ENCODE assay signal across 30 cellular contexts in genomic region chr3:115120597-115120996, GRCh38.
"Had no signal": no experiment of that assay in that cellular context is flagged by ENCODE, and none has a peak within 500 bp of the region (broad histone marks: within the 10 kb centered on the region; RNA-seq: fewer than 3 reads in every experiment).

No MANE protein-coding gene starts in this region.

- H3K27me3 Mint-ChIP-seq: naive thymus-derived CD4-positive, alpha-beta T cell; progenitor cell of endocrine pancreas; stimulated activated naive CD8-positive, alpha-beta T cell treated with anti-CD3 and anti-CD28 coated beads, Interleukin-15, amount 100 ng/mL, for 72 hours; type B pancreatic cell had no signal

- H3K36me3 ChIP-seq: neutrophil, right lobe of liver, sigmoid colon, suprapubic skin, tibial artery, transverse colon, upper lobe of right lung, uterus had no signal

- H3K27ac Mint-ChIP-seq: natural killer cell; nephron; progenitor cell of endocrine pancreas; stimulated activated effector memory CD8-positive, alpha-beta T cell treated with anti-CD3 and anti-CD28 coated beads, Interleukin-12 subunit alpha, Interleukin-12 subunit beta, amount 100 ng/mL, for 72 hours; stimulated activated naive CD8-positive, alpha-beta T cell treated with anti-CD3 and anti-CD28 coated beads, Interleukin-15, amount 100 ng/mL, for 72 hours; type B pancreatic cell had no signal

- ATAC-seq: naive thymus-derived CD4-positive, alpha-beta T cell; natural killer cell; psoas muscle; right cardiac atrium; right lobe of liver; stimulated activated effector memory CD8-positive, alpha-beta T cell treated with anti-CD3 and anti-CD28 coated beads, Interleukin-12 subunit alpha, Interleukin-12 subunit beta, amount 100 ng/mL, for 72 hours; stimulated activated naive CD8-positive, alpha-beta T cell treated with anti-CD3 and anti-CD28 coated beads, Interleukin-15, amount 100 ng/mL, for 72 hours; stimulated activated naive CD8-positive, alpha-beta T cell treated with anti-CD3 and anti-CD28 coated beads, Interleukin-15, Interleukin-2, amounts not matched to agents 100 U/mL and 50 U/mL, for 24 hours; upper lobe of right lung had no signal

- H3K27me3 ChIP-seq: neutrophil, right lobe of liver, sigmoid colon, suprapubic skin, testis, tibial artery, transverse colon, upper lobe of right lung, uterus had no signal

- H3K4me1 ChIP-seq: parathyroid adenoma, right lobe of liver, sigmoid colon, suprapubic skin, testis, upper lobe of right lung, uterus had no signal

- H3K4me3 Mint-ChIP-seq: natural killer cell; nephron; neural crest cell; stimulated activated effector memory CD8-positive, alpha-beta T cell treated with anti-CD3 and anti-CD28 coated beads, Interleukin-12 subunit alpha, Interleukin-12 subunit beta, amount 100 ng/mL, for 72 hours; stimulated activated naive CD8-positive, alpha-beta T cell treated with anti-CD3 and anti-CD28 coated beads, Interleukin-15, amount 100 ng/mL, for 72 hours; type B pancreatic cell had no signal

- H3K27ac ChIP-seq: neutrophil, parathyroid adenoma, psoas muscle, right lobe of liver, sigmoid colon, suprapubic skin, testis, tibial artery, transverse colon, upper lobe of right lung, uterus had no signal

- H3K36me3 Mint-ChIP-seq: natural killer cell; stimulated activated effector memory CD8-positive, alpha-beta T cell treated with anti-CD3 and anti-CD28 coated beads, Interleukin-12 subunit alpha, Interleukin-12 subunit beta, amount 100 ng/mL, for 72 hours; type B pancreatic cell had no signal

- H3K9me3 ChIP-seq: neutrophil, psoas muscle, right lobe of liver, sigmoid colon, suprapubic skin, testis, tibial artery, transverse colon, upper lobe of right lung, uterus had no signal

- H3K4me3 ChIP-seq: psoas muscle, right lobe of liver, sigmoid colon, suprapubic skin, testis, tibial artery, transverse colon, upper lobe of right lung, uterus had no signal

- H3K4me1 Mint-ChIP-seq: nephron, neural crest cell had no signal

- H3K9me3 Mint-ChIP-seq: natural killer cell; nephron; neural crest cell; stimulated activated effector memory CD8-positive, alpha-beta T cell treated with anti-CD3 and anti-CD28 coated beads, Interleukin-12 subunit alpha, Interleukin-12 subunit beta, amount 100 ng/mL, for 72 hours; stimulated activated naive CD8-positive, alpha-beta T cell treated with anti-CD3 and anti-CD28 coated beads, Interleukin-15, amount 100 ng/mL, for 72 hours; type B pancreatic cell had no signal

- DNase-seq: naive thymus-derived CD4-positive, alpha-beta T cell; natural killer cell; nucleus accumbens; posterior cingulate gyrus; psoas muscle; right cardiac atrium; right lobe of liver; sigmoid colon; small intestine; stimulated activated CD4-positive, alpha-beta T cell treated with anti-CD3 and anti-CD28 coated beads, Interleukin-15, amount 100 ng/mL, for 24 hours; stimulated activated CD4-positive, alpha-beta T cell treated with anti-CD3 and anti-CD28 coated beads, Interleukin-2, amount 100 ng/mL, for 24 hours; stimulated activated CD4-positive, alpha-beta T cell treated with anti-CD3 and anti-CD28 coated beads, Interleukin-2, amount 100 ng/mL, for 48 hours; stimulated activated CD4-positive, alpha-beta T cell treated with anti-CD3 and anti-CD28 coated beads, Interleukin-4, amount 100 ng/mL, for 24 hours; stimulated activated naive CD4-positive, alpha-beta T cell; stimulated activated naive CD8-positive, alpha-beta T cell treated with anti-CD3 and anti-CD28 coated beads, Interleukin-15, amount 100 ng/mL, for 72 hours; stimulated activated naive CD8-positive, alpha-beta T cell treated with anti-CD3 and anti-CD28 coated beads, Interleukin-15, Interleukin-2, amounts not matched to agents 100 U/mL and 50 U/mL, for 24 hours; substantia nigra; testis; tibial artery; transverse colon; upper lobe of right lung; uterus had no signal
